Comparison of ENCODE assay signal across 29 cellular contexts in the genomic region with DNA sequence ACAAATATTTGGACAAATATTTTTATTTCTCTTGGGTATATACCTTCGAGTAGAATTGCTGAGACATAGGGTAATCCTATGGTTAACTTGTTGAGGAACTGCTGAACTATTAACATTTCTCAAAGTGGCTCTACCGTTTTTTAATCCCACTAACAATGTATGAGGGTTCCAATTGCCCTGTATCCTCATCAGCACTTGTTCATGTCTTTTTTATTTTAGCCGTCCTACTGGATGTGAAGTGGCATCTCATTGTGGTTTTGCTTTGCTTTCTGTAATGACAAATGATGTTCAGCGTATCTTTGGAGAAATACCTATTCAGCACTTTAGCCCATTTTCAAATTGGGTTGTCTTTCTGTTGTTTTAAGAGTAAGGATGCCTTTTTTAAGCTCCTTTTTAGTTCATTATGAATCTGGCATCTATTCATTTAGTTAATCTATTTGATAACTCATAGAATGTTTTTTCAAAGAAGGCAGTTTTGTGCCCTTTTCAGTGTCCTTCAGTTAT.
"Had no signal": no experiment of that assay in that cellular context is flagged by ENCODE, and none has a peak within 500 bp of the region (broad histone marks: within the 10 kb centered on the region; RNA-seq: fewer than 3 reads in every experiment).

No MANE protein-coding gene starts in this region.

- H3K36me3 Mint-ChIP-seq: natural killer cell, neural progenitor cell had no signal

- H3K9me3 Mint-ChIP-seq: naive thymus-derived CD4-positive, alpha-beta T cell; natural killer cell; nephron; neural progenitor cell; stimulated activated memory B cell treated with anti-CD40 and anti-IgM and Interleukin-4, amounts not matched to agents 10 μg/mL and 1 μg/mL and 100 μg/mL, for 72 hours; stimulated activated naive CD8-positive, alpha-beta T cell treated with anti-CD3 and anti-CD28 coated beads, Interleukin-15, amount 100 ng/mL, for 72 hours; type B pancreatic cell had no signal

- H3K4me3 ChIP-seq: neural progenitor cell, pancreas, psoas muscle, skin epidermis, smooth muscle cell, spleen, suprapubic skin, testis, tibial artery, transverse colon, upper lobe of right lung, uterus had no signal

- H3K27me3 Mint-ChIP-seq: naive thymus-derived CD4-positive, alpha-beta T cell; stimulated activated memory B cell treated with anti-CD40 and anti-IgM and Interleukin-4, amounts not matched to agents 10 μg/mL and 1 μg/mL and 100 μg/mL, for 72 hours; stimulated activated naive CD8-positive, alpha-beta T cell treated with anti-CD3 and anti-CD28 coated beads, Interleukin-15, amount 100 ng/mL, for 72 hours; type B pancreatic cell had no signal

- H3K27ac Mint-ChIP-seq: naive thymus-derived CD4-positive, alpha-beta T cell; natural killer cell; nephron; neural progenitor cell; stimulated activated memory B cell treated with anti-CD40 and anti-IgM and Interleukin-4, amounts not matched to agents 10 μg/mL and 1 μg/mL and 100 μg/mL, for 72 hours; stimulated activated naive CD8-positive, alpha-beta T cell treated with anti-CD3 and anti-CD28 coated beads, Interleukin-15, amount 100 ng/mL, for 72 hours; type B pancreatic cell had no signal

- H3K9ac ChIP-seq: neural progenitor cell had no signal

- H3K4me3 Mint-ChIP-seq: naive thymus-derived CD4-positive, alpha-beta T cell; natural killer cell; nephron; neural progenitor cell; stimulated activated memory B cell treated with anti-CD40 and anti-IgM and Interleukin-4, amounts not matched to agents 10 μg/mL and 1 μg/mL and 100 μg/mL, for 72 hours; stimulated activated naive CD8-positive, alpha-beta T cell treated with anti-CD3 and anti-CD28 coated beads, Interleukin-15, amount 100 ng/mL, for 72 hours; type B pancreatic cell had no signal

- H3K36me3 ChIP-seq: neural progenitor cell, pancreas, spleen, suprapubic skin, tibial artery, transverse colon, upper lobe of right lung, uterus had no signal

- ATAC-seq: naive thymus-derived CD4-positive, alpha-beta T cell; natural killer cell; pancreas; psoas muscle; right cardiac atrium; sciatic nerve; stimulated activated memory B cell treated with anti-CD40 and anti-IgM and Interleukin-4, amounts not matched to agents 10 μg/mL and 1 μg/mL and 100 μg/mL, for 72 hours; stimulated activated naive CD8-positive, alpha-beta T cell treated with anti-CD3 and anti-CD28 coated beads, Interleukin-15, amount 100 ng/mL, for 72 hours; stimulated activated naive CD8-positive, alpha-beta T cell treated with anti-CD3 and anti-CD28 coated beads, Interleukin-15, Interleukin-2, amounts not matched to agents 100 U/mL and 50 U/mL, for 24 hours; upper lobe of right lung had no signal

- H3K27me3 ChIP-seq: neural progenitor cell, pancreas, spleen, suprapubic skin, testis, tibial artery, transverse colon, upper lobe of right lung, uterus had no signal

- DNase-seq: naive thymus-derived CD4-positive, alpha-beta T cell; natural killer cell; nucleus accumbens; pancreas; psoas muscle; right cardiac atrium; spleen; stimulated activated CD4-positive, alpha-beta T cell treated with anti-CD3 and anti-CD28 coated beads, Interleukin-12 subunit alpha, Interleukin-12 subunit beta, amount 100 ng/mL, for 4 hours; stimulated activated CD4-positive, alpha-beta T cell treated with anti-CD3 and anti-CD28 coated beads, Interleukin-1b, Interleukin-23, amount 100 ng/mL, for 48 hours; stimulated activated CD4-positive, alpha-beta T cell treated with anti-CD3 and anti-CD28 coated beads, Interleukin-4, amount 100 ng/mL, for 1 hour; stimulated activated CD4-positive, alpha-beta T cell treated with anti-CD3 and anti-CD28 coated beads, Interleukin-4, amount 100 ng/mL, for 4 hours; stimulated activated CD8-positive, alpha-beta memory T cell treated with anti-CD3 and anti-CD28 coated beads, Interleukin-4, amount 100 ng/mL, for 48 hours; stimulated activated naive CD4-positive, alpha-beta T cell; stimulated activated naive CD8-positive, alpha-beta T cell treated with anti-CD3 and anti-CD28 coated beads, Interleukin-15, amount 100 ng/mL, for 72 hours; stimulated activated naive CD8-positive, alpha-beta T cell treated with anti-CD3 and anti-CD28 coated beads, Interleukin-15, Interleukin-2, amounts not matched to agents 100 U/mL and 50 U/mL, for 24 hours; substantia nigra; testis; tibial artery; transverse colon; upper lobe of right lung; uterus had no signal

- H3K9me3 ChIP-seq: pancreas, psoas muscle, spleen, suprapubic skin, testis, tibial artery, transverse colon, upper lobe of right lung, uterus had no signal

- H2AFZ ChIP-seq: neural progenitor cell had no signal

- H3K4me2 ChIP-seq: neural progenitor cell, smooth muscle cell had no signal

- H3K27ac ChIP-seq: neural progenitor cell, pancreas, skin epidermis, spleen, suprapubic skin, testis, tibial artery, transverse colon, upper lobe of right lung, uterus had no signal
